In genomic region chr17:67515490-67516088, GRCh38 we compare ENCODE assay signal across 16 cellular contexts.
DNase-seq lines count a peak whose midpoint lies in the region; ATAC-seq and TF ChIP-seq lines count a peak whose summit lies in the region.
"Had no signal": no experiment of that assay in that cellular context is flagged by ENCODE, and none has a peak within 500 bp of the region (broad histone marks: within the 10 kb centered on the region; RNA-seq: fewer than 3 reads in every experiment).

No MANE protein-coding gene starts in this region.

- POLR2A ChIA-PET in MCF 10A (lab: Yijun Ruan, JAX), result no interaction called here
- POLR2A ChIA-PET in naive thymus-derived CD4-positive, alpha-beta T cell (lab: Charles Lee), result no interaction called here

- DNase-seq in mammary epithelial cell (no peak), MCF 10A (ENCODE audit: unreplicated experiment) (no peak), dorsolateral prefrontal cortex (peak in 1 of 10 donors; percentile 33), type B pancreatic cell (ENCODE audit: extremely low spot score, unreplicated experiment) (no peak), NCI-H1092 (lab: John Stamatoyannopoulos, UW) (no peak), RPMI8226 (no peak), DMS53 (lab: John Stamatoyannopoulos, UW) (no peak)
- no peak for DNase-seq in naive thymus-derived CD4-positive, alpha-beta T cell
- DNase-seq: activated CD4-positive, alpha-beta memory T cell treated with anti-CD3 and anti-CD28 coated beads for 36 hours; effector CD4-positive, alpha-beta T cell; HFFc6; KBM-7; NCI-H1436 had no signal

- H3K36me3 Mint-ChIP-seq in MCF 10A (ENCODE audit: insufficient read depth, unreplicated experiment) (no peaks in the 10 kb centered on the region), type B pancreatic cell (peaks cover 8% of the 10 kb centered on the region)
- peaks cover 0 to 13% (median 7%) of the 10 kb centered on the region in 5 donors for H3K36me3 Mint-ChIP-seq in naive thymus-derived CD4-positive, alpha-beta T cell
- H3K36me3 Mint-ChIP-seq: activated CD4-positive, alpha-beta memory T cell treated with anti-CD3 and anti-CD28 coated beads for 36 hours had no signal

- no peak overlapping the region for H3K9ac ChIP-seq in mammary epithelial cell (ENCODE audit: insufficient read depth, low read length)

- 22% methylated on average over 10 of the region's 10 CpGs for WGBS in mammary epithelial cell (ENCODE audit: low coverage, missing lambda C conversion rate)

- H3K4me3 Mint-ChIP-seq in MCF 10A (ENCODE audit: unreplicated experiment) (no peak overlapping the region), type B pancreatic cell (no peak overlapping the region)
- H3K4me3 Mint-ChIP-seq in naive thymus-derived CD4-positive, alpha-beta T cell, result peak overlapping the region in 1 of 10 donors; percentile 18
- H3K4me3 Mint-ChIP-seq: activated CD4-positive, alpha-beta memory T cell treated with anti-CD3 and anti-CD28 coated beads for 36 hours; HFFc6; neural crest cell had no signal

- H3K36me3 ChIP-seq in mammary epithelial cell (ENCODE audit: insufficient read depth, low read length), result no peaks in the 10 kb centered on the region
- no peaks in the 10 kb centered on the region for H3K36me3 ChIP-seq in naive thymus-derived CD4-positive, alpha-beta T cell (ENCODE audit: control insufficient read depth in 2 of 3, insufficient read depth in 3 of 3, low read length in 3 of 3)

- peaks cover 30% of the 10 kb centered on the region for H3K79me2 ChIP-seq in mammary epithelial cell (ENCODE audit: insufficient read depth, low read length)

- intact Hi-C loops in mammary epithelial cell (cut with micrococcal nuclease) (no loop called here), MCF 10A (cut with micrococcal nuclease) (no loop called here), dorsolateral prefrontal cortex (cut with DNase I) (no loop called here)
- intact Hi-C loops in naive thymus-derived CD4-positive, alpha-beta T cell (cut with micrococcal nuclease), result no loop called here

- H4K20me1 ChIP-seq in mammary epithelial cell (ENCODE audit: insufficient read depth, low read length), result no peaks in the 10 kb centered on the region

- no peaks in the 10 kb centered on the region for H3K27me3 Mint-ChIP-seq in MCF 10A (ENCODE audit: insufficient read depth, unreplicated experiment)
- H3K27me3 Mint-ChIP-seq in naive thymus-derived CD4-positive, alpha-beta T cell, result no peaks in the 10 kb centered on the region
- no peaks in the 10 kb centered on the region for H3K27me3 Mint-ChIP-seq in type B pancreatic cell
- H3K27me3 Mint-ChIP-seq: activated CD4-positive, alpha-beta memory T cell treated with anti-CD3 and anti-CD28 coated beads for 36 hours had no signal

- TF ChIP-seq CTCF in mammary epithelial cell (conservative IDR thresholded peaks at IDR 0.05 in 1 of 2, IDR thresholded peaks at IDR 0.05 in 1 of 2; ENCODE audit: extremely low read depth in 1 of 2, insufficient read depth in 1 of 2, low read depth in 1 of 2, low read length in 2 of 2) (no peak), MCF 10A (IDR thresholded peaks at IDR 0.05; ENCODE audit: unreplicated experiment) (no peak), dorsolateral prefrontal cortex (IDR thresholded peaks at IDR 0.05 in 54 of 56, conservative IDR thresholded peaks at IDR 0.05 in 2 of 56; ENCODE audit: low read depth in 1 of 56, partially characterized antibody in 56 of 56) (no peak), type B pancreatic cell (conservative IDR thresholded peaks at IDR 0.05) (no peak)

- peaks cover 6% of the 10 kb centered on the region for H3K4me1 ChIP-seq in mammary epithelial cell (ENCODE audit: insufficient read depth, low read length)
- H3K4me1 ChIP-seq in naive thymus-derived CD4-positive, alpha-beta T cell (ENCODE audit: control insufficient read depth in 2 of 2, insufficient read depth in 2 of 2, low read length in 2 of 2), result peaks cover 4 to 8% of the 10 kb centered on the region in 2 donors
- H3K4me1 ChIP-seq: A549 had no signal

- H2AFZ ChIP-seq in mammary epithelial cell (ENCODE audit: low read depth, low read length), result no peak overlapping the region

- CTCF ChIA-PET in mammary epithelial cell (lab: Charles Lee; ENCODE audit: low non-redundant PET) (no interaction called here), MCF 10A (lab: Yijun Ruan, JAX) (no interaction called here)
- CTCF ChIA-PET in naive thymus-derived CD4-positive, alpha-beta T cell (lab: Charles Lee), result no interaction called here

- in situ Hi-C loops in mammary epithelial cell (cut with MboI; ENCODE audit: low sequenced_read_pairs in 2 of 2), result no loop called here

- H3K9me3 Mint-ChIP-seq in MCF 10A (ENCODE audit: unreplicated experiment) (no peaks in the 10 kb centered on the region), type B pancreatic cell (peaks cover 15% of the 10 kb centered on the region)
- H3K9me3 Mint-ChIP-seq in naive thymus-derived CD4-positive, alpha-beta T cell, result peaks cover 0 to 6% (median 0%) of the 10 kb centered on the region in 11 donors
- H3K9me3 Mint-ChIP-seq: HFFc6 had no signal

- H3K4me1 Mint-ChIP-seq in MCF 10A (ENCODE audit: insufficient read depth, unreplicated experiment) (no peaks in the 10 kb centered on the region), type B pancreatic cell (ENCODE audit: unreplicated experiment) (peaks cover 28% of the 10 kb centered on the region)
- H3K4me1 Mint-ChIP-seq in naive thymus-derived CD4-positive, alpha-beta T cell, result peaks cover 21 to 79% (median 71%) of the 10 kb centered on the region in 7 donors

- H3K9me3 ChIP-seq in mammary epithelial cell (replicated peaks; ENCODE audit: insufficient read depth, low read length), result no peaks in the 10 kb centered on the region
- H3K9me3 ChIP-seq in naive thymus-derived CD4-positive, alpha-beta T cell (ENCODE audit: control insufficient read depth in 2 of 3, low read length in 3 of 3), result no peaks in the 10 kb centered on the region

- BruUV-seq in mammary epithelial cell (replicated peaks; lab: Mats Ljungman, UMichigan), result no TSS peak
- no TSS peak for BruUV-seq in MCF 10A (replicated peaks; lab: Mats Ljungman, UMichigan)

- no peak overlapping the region for H3K4me3 ChIP-seq in mammary epithelial cell (replicated peaks in 1 of 3; ENCODE audit: insufficient read depth in 1 of 3, low read depth in 2 of 3, low read length in 3 of 3)
- H3K4me3 ChIP-seq in dorsolateral prefrontal cortex, result no peak overlapping the region
- no peak overlapping the region for H3K4me3 ChIP-seq in naive thymus-derived CD4-positive, alpha-beta T cell (ENCODE audit: low read length)
- H3K4me3 ChIP-seq: A549 had no signal

- H3K27me3 ChIP-seq in mammary epithelial cell (ENCODE audit: insufficient read depth, low read length), result no peaks in the 10 kb centered on the region
- no peaks in the 10 kb centered on the region for H3K27me3 ChIP-seq in dorsolateral prefrontal cortex
- no peaks in the 10 kb centered on the region for H3K27me3 ChIP-seq in naive thymus-derived CD4-positive, alpha-beta T cell (ENCODE audit: control insufficient read depth in 2 of 2, insufficient read depth in 2 of 2, low read length in 2 of 2)

- dilution Hi-C loops in mammary epithelial cell (cut with HindIII; ENCODE audit: low sequenced_read_pairs), result no loop called here

- H3K27ac ChIP-seq in mammary epithelial cell (ENCODE audit: insufficient read depth, low read depth, low read length) (no peak overlapping the region), dorsolateral prefrontal cortex (peak overlapping the region in 51 of 59 donors; percentile 2 to 85 (median 61))
- H3K27ac ChIP-seq in naive thymus-derived CD4-positive, alpha-beta T cell (ENCODE audit: low read depth, low read length), result no peak overlapping the region
- H3K27ac ChIP-seq: A549, HL-60 had no signal

- peak overlapping the region; percentile 20 for H3K4me2 ChIP-seq in mammary epithelial cell (ENCODE audit: insufficient read depth, low read depth, low read length)
- H3K4me2 ChIP-seq: A549 had no signal

- H3K27ac Mint-ChIP-seq in MCF 10A (ENCODE audit: low read depth, unreplicated experiment) (no peak overlapping the region), type B pancreatic cell (peak overlapping the region; percentile 8)
- H3K27ac Mint-ChIP-seq in naive thymus-derived CD4-positive, alpha-beta T cell, result peak overlapping the region in 7 of 9 donors; percentile 14 to 78 (median 51)
- H3K27ac Mint-ChIP-seq: activated CD4-positive, alpha-beta memory T cell treated with anti-CD3 and anti-CD28 coated beads for 36 hours; HFFc6 had no signal

- ATAC-seq in naive thymus-derived CD4-positive, alpha-beta T cell, result no peak

Comparison
In these comparisons a context has a peak if more than half of its experiments do, and no peak if none do; other contexts are left out.
1. H3K27ac ChIP-seq: peak in dorsolateral prefrontal cortex (51 of 59); none in mammary epithelial cell (single experiment) and naive thymus-derived CD4-positive, alpha-beta T cell (single experiment).